1 cellular context compared by ENCODE assay signal in genomic region chr19:28608292-28608691, GRCh38.
TF ChIP-seq lines count a peak whose summit lies in the region.

No MANE protein-coding gene starts in this region.

TF ChIP-seq in K562, 482 proteins besides CTCF, POLR2A, EP300 and RAD21 (continued from another document and continues in another):
- TF ChIP-seq ZNF586 (CRISPR knock-in tag; conservative IDR thresholded peaks at IDR 0.05) (no peak), NBN (IDR thresholded peaks at IDR 0.05; ENCODE audit: low read depth) (no peak), SIN3A (IDR thresholded peaks at IDR 0.05; ENCODE audit: borderline replicate concordance in 2 of 2, control insufficient read depth in 1 of 2, low read depth in 2 of 2, low read length in 2 of 2) (0 out of 4 replicates have a peak, but pooled peaks of 1 of the 2 experiments have one; percentile 12), TEAD4 (IDR thresholded peaks at IDR 0.05; ENCODE audit: low read length) (no peak), TEAD4 (CRISPR knock-in tag; IDR thresholded peaks at IDR 0.05; ENCODE audit: borderline replicate concordance) (no peak), SIN3B (IDR thresholded peaks at IDR 0.05; ENCODE audit: low read depth) (no peak), MAFG (tag; conservative IDR thresholded peaks at IDR 0.05) (no peak), BMI1 (IDR thresholded peaks at IDR 0.05; ENCODE audit: low read length) (no peak), YY1 (IDR thresholded peaks at IDR 0.05; ENCODE audit: borderline replicate concordance in 1 of 3, control insufficient read depth in 1 of 3, extremely low read depth in 1 of 3, insufficient read depth in 3 of 3, insufficient read length in 1 of 3, insufficient replicate concordance in 2 of 3, low read depth in 1 of 3, low read length in 2 of 3) (no peak), RUNX1 (IDR thresholded peaks at IDR 0.05; ENCODE audit: low read depth) (no peak), BCOR (IDR thresholded peaks at IDR 0.05) (no peak), ZBTB40 (IDR thresholded peaks at IDR 0.05) (peak; percentile 16; the same call in 1 of the 2 replicates), ZBTB40 (CRISPR knock-in tag; IDR thresholded peaks at IDR 0.05) (no peak), NFRKB (IDR thresholded peaks at IDR 0.05; ENCODE audit: low read depth) (peak; percentile 12; the same call in 1 of the 2 replicates), CHD7 (IDR thresholded peaks at IDR 0.05; ENCODE audit: low read depth, low read length) (no peak), MCM7 (IDR thresholded peaks at IDR 0.05) (no peak), OTX1 (CRISPR knock-in tag; IDR thresholded peaks at IDR 0.05) (no peak), MED1 (CRISPR knock-in tag; IDR thresholded peaks at IDR 0.05; ENCODE audit: borderline replicate concordance) (no peak), ZNF217 (CRISPR knock-in tag; IDR thresholded peaks at IDR 0.05) (no peak), ARNT (IDR thresholded peaks at IDR 0.05) (no peak), RBM15 (IDR thresholded peaks at IDR 0.05; ENCODE audit: insufficient read depth, low read length) (no peak), ZBTB2 (IDR thresholded peaks at IDR 0.05) (no peak), ZNF436 (CRISPR knock-in tag; IDR thresholded peaks at IDR 0.05) (0 out of 2 replicates have a peak, but pooled peaks have one; percentile 2), ZSCAN32 (CRISPR knock-in tag; IDR thresholded peaks at IDR 0.05) (no peak), POLR2G (IDR thresholded peaks at IDR 0.05; ENCODE audit: low read depth, low read length) (peak; percentile 11; the same call in 1 of the 2 replicates), TBP (optimal IDR thresholded peaks at IDR 0.05; ENCODE audit: low read depth, low read length) (no peak), DACH1 (IDR thresholded peaks at IDR 0.05; ENCODE audit: partially characterized antibody) (no peak), DLX4 (CRISPR knock-in tag; IDR thresholded peaks at IDR 0.05) (no peak), ZNF354B (CRISPR knock-in tag; IDR thresholded peaks at IDR 0.05) (no peak), ZHX1 (conservative IDR thresholded peaks at IDR 0.05; ENCODE audit: low read length) (no peak), FOS (IDR thresholded peaks at IDR 0.05; ENCODE audit: extremely low read depth, insufficient read length) (no peak), FOXK2 (conservative IDR thresholded peaks at IDR 0.05 in 1 of 2, IDR thresholded peaks at IDR 0.05 in 1 of 2; ENCODE audit: low read depth in 2 of 2) (no peak)
